ENCODE assay signal across 1 cellular context in the genomic region with DNA sequence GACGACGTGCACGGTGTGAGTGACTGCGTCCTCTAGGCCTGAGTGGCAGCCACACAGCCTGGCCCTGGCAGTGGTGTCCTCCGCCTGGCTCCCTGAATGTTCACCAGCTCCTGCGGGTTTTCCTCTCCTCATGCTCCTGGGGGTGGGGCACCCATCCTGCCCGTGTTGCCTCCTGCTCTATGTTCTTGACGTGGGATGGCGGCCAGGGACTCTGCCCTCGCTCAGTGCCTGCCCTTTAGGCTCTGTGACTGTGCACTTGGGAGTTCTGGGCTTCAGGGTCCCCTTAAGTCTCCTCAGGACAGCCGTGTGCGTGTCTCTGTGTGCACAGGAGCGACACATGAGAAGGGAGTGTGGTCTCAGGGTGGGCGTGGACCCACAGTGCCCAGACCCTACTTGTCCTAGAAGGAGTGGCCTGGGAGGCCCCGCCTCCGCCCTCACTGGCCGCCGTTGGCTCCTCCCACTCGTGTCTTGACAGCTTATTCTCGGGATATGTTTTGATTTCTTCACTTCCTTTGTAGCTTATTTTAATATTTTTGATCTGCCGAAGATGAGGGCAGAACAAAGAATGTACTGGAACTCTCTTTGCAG.
A peak's percentile ranks its signal among the peaks of the same experiment; 100 is the strongest.
TF ChIP-seq lines count a peak whose summit lies in the region.

No MANE protein-coding gene starts in this region.

TF ChIP-seq in HepG2, 621 proteins besides CTCF, POLR2A, EP300 and RAD21 (continued from another document and continues in another):
- TF ChIP-seq, protein P1, sequence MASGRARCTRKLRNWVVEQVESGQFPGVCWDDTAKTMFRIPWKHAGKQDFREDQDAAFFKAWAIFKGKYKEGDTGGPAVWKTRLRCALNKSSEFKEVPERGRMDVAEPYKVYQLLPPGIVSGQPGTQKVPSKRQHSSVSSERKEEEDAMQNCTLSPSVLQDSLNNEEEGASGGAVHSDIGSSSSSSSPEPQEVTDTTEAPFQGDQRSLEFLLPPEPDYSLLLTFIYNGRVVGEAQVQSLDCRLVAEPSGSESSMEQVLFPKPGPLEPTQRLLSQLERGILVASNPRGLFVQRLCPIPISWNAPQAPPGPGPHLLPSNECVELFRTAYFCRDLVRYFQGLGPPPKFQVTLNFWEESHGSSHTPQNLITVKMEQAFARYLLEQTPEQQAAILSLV (CRISPR knock-in tag; IDR thresholded peaks at IDR 0.05; ENCODE audit: borderline replicate concordance): 0 out of 2 replicates have a peak, but pooled peaks have one; percentile 58
- TF ChIP-seq SRSF1 (optimal IDR thresholded peaks at IDR 0.05; ENCODE audit: low read depth, low read length): no peak
- TF ChIP-seq ZNF746 (CRISPR knock-in tag; IDR thresholded peaks at IDR 0.05): no peak; the same call in 1 of the 2 replicates
- TF ChIP-seq MAZ (IDR thresholded peaks at IDR 0.05; ENCODE audit: borderline replicate concordance, low read depth, low read length): no peak
- no peak for TF ChIP-seq MAZ (CRISPR knock-in tag; IDR thresholded peaks at IDR 0.05; ENCODE audit: low read depth)
- TF ChIP-seq CBX5 (CRISPR knock-in tag; IDR thresholded peaks at IDR 0.05; ENCODE audit: borderline replicate concordance): no peak
- TF ChIP-seq ISX (CRISPR knock-in tag; conservative IDR thresholded peaks at IDR 0.05): no peak
- no peak for TF ChIP-seq ZNF775 (CRISPR knock-in tag; IDR thresholded peaks at IDR 0.05; ENCODE audit: borderline replicate concordance)
- TF ChIP-seq KAT7 (CRISPR knock-in tag; IDR thresholded peaks at IDR 0.05; ENCODE audit: borderline replicate concordance): no peak
- TF ChIP-seq, protein P2, sequence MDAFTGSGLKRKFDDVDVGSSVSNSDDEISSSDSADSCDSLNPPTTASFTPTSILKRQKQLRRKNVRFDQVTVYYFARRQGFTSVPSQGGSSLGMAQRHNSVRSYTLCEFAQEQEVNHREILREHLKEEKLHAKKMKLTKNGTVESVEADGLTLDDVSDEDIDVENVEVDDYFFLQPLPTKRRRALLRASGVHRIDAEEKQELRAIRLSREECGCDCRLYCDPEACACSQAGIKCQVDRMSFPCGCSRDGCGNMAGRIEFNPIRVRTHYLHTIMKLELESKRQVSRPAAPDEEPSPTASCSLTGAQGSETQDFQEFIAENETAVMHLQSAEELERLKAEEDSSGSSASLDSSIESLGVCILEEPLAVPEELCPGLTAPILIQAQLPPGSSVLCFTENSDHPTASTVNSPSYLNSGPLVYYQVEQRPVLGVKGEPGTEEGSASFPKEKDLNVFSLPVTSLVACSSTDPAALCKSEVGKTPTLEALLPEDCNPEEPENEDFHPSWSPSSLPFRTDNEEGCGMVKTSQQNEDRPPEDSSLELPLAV (CRISPR knock-in tag; conservative IDR thresholded peaks at IDR 0.05; ENCODE audit: low read depth): no peak
- TF ChIP-seq, protein P3, sequence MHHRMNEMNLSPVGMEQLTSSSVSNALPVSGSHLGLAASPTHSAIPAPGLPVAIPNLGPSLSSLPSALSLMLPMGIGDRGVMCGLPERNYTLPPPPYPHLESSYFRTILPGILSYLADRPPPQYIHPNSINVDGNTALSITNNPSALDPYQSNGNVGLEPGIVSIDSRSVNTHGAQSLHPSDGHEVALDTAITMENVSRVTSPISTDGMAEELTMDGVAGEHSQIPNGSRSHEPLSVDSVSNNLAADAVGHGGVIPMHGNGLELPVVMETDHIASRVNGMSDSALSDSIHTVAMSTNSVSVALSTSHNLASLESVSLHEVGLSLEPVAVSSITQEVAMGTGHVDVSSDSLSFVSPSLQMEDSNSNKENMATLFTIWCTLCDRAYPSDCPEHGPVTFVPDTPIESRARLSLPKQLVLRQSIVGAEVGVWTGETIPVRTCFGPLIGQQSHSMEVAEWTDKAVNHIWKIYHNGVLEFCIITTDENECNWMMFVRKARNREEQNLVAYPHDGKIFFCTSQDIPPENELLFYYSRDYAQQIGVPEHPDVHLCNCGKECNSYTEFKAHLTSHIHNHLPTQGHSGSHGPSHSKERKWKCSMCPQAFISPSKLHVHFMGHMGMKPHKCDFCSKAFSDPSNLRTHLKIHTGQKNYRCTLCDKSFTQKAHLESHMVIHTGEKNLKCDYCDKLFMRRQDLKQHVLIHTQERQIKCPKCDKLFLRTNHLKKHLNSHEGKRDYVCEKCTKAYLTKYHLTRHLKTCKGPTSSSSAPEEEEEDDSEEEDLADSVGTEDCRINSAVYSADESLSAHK (CRISPR knock-in tag; IDR thresholded peaks at IDR 0.05; ENCODE audit: borderline replicate concordance): no peak
- TF ChIP-seq, protein P4, sequence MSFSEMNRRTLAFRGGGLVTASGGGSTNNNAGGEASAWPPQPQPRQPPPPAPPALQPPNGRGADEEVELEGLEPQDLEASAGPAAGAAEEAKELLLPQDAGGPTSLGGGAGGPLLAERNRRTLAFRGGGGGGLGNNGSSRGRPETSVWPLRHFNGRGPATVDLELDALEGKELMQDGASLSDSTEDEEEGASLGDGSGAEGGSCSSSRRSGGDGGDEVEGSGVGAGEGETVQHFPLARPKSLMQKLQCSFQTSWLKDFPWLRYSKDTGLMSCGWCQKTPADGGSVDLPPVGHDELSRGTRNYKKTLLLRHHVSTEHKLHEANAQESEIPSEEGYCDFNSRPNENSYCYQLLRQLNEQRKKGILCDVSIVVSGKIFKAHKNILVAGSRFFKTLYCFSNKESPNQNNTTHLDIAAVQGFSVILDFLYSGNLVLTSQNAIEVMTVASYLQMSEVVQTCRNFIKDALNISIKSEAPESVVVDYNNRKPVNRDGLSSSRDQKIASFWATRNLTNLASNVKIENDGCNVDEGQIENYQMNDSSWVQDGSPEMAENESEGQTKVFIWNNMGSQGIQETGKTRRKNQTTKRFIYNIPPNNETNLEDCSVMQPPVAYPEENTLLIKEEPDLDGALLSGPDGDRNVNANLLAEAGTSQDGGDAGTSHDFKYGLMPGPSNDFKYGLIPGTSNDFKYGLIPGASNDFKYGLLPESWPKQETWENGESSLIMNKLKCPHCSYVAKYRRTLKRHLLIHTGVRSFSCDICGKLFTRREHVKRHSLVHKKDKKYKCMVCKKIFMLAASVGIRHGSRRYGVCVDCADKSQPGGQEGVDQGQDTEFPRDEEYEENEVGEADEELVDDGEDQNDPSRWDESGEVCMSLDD (CRISPR knock-in tag; IDR thresholded peaks at IDR 0.05; ENCODE audit: borderline replicate concordance): no peak
- TF ChIP-seq FIP1L1 (IDR thresholded peaks at IDR 0.05; ENCODE audit: borderline replicate concordance, insufficient read depth, low read depth, low read length): no peak
- TF ChIP-seq CHCHD3 (CRISPR knock-in tag; IDR thresholded peaks at IDR 0.05): no peak
- peak; percentile 54; the same call in 1 of the 2 replicates for TF ChIP-seq SPEN (CRISPR knock-in tag; IDR thresholded peaks at IDR 0.05; ENCODE audit: low read depth)
- no peak for TF ChIP-seq HNF4G (IDR thresholded peaks at IDR 0.05; ENCODE audit: borderline replicate concordance, low read depth, low read length)
- TF ChIP-seq HNF4G (CRISPR knock-in tag; IDR thresholded peaks at IDR 0.05; ENCODE audit: borderline replicate concordance, low read depth): no peak
- no peak for TF ChIP-seq ZSCAN21 (CRISPR knock-in tag; IDR thresholded peaks at IDR 0.05; ENCODE audit: borderline replicate concordance)
- no peak for TF ChIP-seq ZNF569 (CRISPR knock-in tag; IDR thresholded peaks at IDR 0.05; ENCODE audit: borderline replicate concordance)
- TF ChIP-seq HOXA9 (CRISPR knock-in tag; IDR thresholded peaks at IDR 0.05; ENCODE audit: borderline replicate concordance): no peak
- TF ChIP-seq KLF13 (CRISPR knock-in tag; IDR thresholded peaks at IDR 0.05): no peak
- TF ChIP-seq, protein P5, sequence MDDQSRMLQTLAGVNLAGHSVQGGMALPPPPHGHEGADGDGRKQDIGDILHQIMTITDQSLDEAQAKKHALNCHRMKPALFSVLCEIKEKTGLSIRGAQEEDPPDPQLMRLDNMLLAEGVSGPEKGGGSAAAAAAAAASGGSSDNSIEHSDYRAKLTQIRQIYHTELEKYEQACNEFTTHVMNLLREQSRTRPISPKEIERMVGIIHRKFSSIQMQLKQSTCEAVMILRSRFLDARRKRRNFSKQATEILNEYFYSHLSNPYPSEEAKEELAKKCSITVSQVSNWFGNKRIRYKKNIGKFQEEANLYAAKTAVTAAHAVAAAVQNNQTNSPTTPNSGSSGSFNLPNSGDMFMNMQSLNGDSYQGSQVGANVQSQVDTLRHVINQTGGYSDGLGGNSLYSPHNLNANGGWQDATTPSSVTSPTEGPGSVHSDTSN (CRISPR knock-in tag; IDR thresholded peaks at IDR 0.05; ENCODE audit: borderline replicate concordance): no peak
- TF ChIP-seq ZNF44 (CRISPR knock-in tag; IDR thresholded peaks at IDR 0.05): no peak
- TF ChIP-seq CENPX (CRISPR knock-in tag; IDR thresholded peaks at IDR 0.05): no peak
- TF ChIP-seq ETV6 (CRISPR knock-in tag; conservative IDR thresholded peaks at IDR 0.05): no peak
- TF ChIP-seq, protein P6, sequence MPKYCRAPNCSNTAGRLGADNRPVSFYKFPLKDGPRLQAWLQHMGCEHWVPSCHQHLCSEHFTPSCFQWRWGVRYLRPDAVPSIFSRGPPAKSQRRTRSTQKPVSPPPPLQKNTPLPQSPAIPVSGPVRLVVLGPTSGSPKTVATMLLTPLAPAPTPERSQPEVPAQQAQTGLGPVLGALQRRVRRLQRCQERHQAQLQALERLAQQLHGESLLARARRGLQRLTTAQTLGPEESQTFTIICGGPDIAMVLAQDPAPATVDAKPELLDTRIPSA (CRISPR knock-in tag; IDR thresholded peaks at IDR 0.05; ENCODE audit: borderline replicate concordance): no peak
- TF ChIP-seq ZSCAN12 (CRISPR knock-in tag; IDR thresholded peaks at IDR 0.05): no peak
- no peak for TF ChIP-seq NCOA2 (CRISPR knock-in tag; IDR thresholded peaks at IDR 0.05)
- TF ChIP-seq, protein P7, sequence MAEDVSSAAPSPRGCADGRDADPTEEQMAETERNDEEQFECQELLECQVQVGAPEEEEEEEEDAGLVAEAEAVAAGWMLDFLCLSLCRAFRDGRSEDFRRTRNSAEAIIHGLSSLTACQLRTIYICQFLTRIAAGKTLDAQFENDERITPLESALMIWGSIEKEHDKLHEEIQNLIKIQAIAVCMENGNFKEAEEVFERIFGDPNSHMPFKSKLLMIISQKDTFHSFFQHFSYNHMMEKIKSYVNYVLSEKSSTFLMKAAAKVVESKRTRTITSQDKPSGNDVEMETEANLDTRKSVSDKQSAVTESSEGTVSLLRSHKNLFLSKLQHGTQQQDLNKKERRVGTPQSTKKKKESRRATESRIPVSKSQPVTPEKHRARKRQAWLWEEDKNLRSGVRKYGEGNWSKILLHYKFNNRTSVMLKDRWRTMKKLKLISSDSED (CRISPR knock-in tag; IDR thresholded peaks at IDR 0.05): no peak; the same call in 1 of the 2 replicates
- TF ChIP-seq ZNF550 (CRISPR knock-in tag; IDR thresholded peaks at IDR 0.05; ENCODE audit: borderline replicate concordance): no peak
- 0 out of 2 replicates have a peak, but pooled peaks have one; percentile 12 for TF ChIP-seq ZNF501 (CRISPR knock-in tag; IDR thresholded peaks at IDR 0.05)
- TF ChIP-seq KMT2B (CRISPR knock-in tag; IDR thresholded peaks at IDR 0.05): no peak
- no peak for TF ChIP-seq ATF1 (CRISPR knock-in tag; IDR thresholded peaks at IDR 0.05)
- TF ChIP-seq, protein P8, sequence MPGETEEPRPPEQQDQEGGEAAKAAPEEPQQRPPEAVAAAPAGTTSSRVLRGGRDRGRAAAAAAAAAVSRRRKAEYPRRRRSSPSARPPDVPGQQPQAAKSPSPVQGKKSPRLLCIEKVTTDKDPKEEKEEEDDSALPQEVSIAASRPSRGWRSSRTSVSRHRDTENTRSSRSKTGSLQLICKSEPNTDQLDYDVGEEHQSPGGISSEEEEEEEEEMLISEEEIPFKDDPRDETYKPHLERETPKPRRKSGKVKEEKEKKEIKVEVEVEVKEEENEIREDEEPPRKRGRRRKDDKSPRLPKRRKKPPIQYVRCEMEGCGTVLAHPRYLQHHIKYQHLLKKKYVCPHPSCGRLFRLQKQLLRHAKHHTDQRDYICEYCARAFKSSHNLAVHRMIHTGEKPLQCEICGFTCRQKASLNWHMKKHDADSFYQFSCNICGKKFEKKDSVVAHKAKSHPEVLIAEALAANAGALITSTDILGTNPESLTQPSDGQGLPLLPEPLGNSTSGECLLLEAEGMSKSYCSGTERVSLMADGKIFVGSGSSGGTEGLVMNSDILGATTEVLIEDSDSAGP (CRISPR knock-in tag; IDR thresholded peaks at IDR 0.05; ENCODE audit: borderline replicate concordance): 0 out of 2 replicates have a peak, but pooled peaks have one; percentile 10
- no peak for TF ChIP-seq MEIS1 (CRISPR knock-in tag; IDR thresholded peaks at IDR 0.05; ENCODE audit: borderline replicate concordance)
- no peak for TF ChIP-seq XRCC5 (optimal IDR thresholded peaks at IDR 0.05; ENCODE audit: low read length)
- no peak for TF ChIP-seq SNAI1 (CRISPR knock-in tag; IDR thresholded peaks at IDR 0.05; ENCODE audit: borderline replicate concordance)
- TF ChIP-seq, protein P9, sequence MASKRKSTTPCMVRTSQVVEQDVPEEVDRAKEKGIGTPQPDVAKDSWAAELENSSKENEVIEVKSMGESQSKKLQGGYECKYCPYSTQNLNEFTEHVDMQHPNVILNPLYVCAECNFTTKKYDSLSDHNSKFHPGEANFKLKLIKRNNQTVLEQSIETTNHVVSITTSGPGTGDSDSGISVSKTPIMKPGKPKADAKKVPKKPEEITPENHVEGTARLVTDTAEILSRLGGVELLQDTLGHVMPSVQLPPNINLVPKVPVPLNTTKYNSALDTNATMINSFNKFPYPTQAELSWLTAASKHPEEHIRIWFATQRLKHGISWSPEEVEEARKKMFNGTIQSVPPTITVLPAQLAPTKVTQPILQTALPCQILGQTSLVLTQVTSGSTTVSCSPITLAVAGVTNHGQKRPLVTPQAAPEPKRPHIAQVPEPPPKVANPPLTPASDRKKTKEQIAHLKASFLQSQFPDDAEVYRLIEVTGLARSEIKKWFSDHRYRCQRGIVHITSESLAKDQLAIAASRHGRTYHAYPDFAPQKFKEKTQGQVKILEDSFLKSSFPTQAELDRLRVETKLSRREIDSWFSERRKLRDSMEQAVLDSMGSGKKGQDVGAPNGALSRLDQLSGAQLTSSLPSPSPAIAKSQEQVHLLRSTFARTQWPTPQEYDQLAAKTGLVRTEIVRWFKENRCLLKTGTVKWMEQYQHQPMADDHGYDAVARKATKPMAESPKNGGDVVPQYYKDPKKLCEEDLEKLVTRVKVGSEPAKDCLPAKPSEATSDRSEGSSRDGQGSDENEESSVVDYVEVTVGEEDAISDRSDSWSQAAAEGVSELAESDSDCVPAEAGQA (IDR thresholded peaks at IDR 0.05; ENCODE audit: low read depth): 0 out of 2 replicates have a peak, but pooled peaks have one; percentile 9
- TF ChIP-seq, protein P9 (CRISPR knock-in tag; IDR thresholded peaks at IDR 0.05; ENCODE audit: borderline replicate concordance): no peak
- TF ChIP-seq HDAC2 (CRISPR knock-in tag; IDR thresholded peaks at IDR 0.05): 0 out of 2 replicates have a peak, but pooled peaks have one; percentile 16
- TF ChIP-seq NCOR1 (IDR thresholded peaks at IDR 0.05; ENCODE audit: borderline replicate concordance, low read length): no peak
